Comparison of ENCODE assay signal across 22 cellular contexts in the genomic region with DNA sequence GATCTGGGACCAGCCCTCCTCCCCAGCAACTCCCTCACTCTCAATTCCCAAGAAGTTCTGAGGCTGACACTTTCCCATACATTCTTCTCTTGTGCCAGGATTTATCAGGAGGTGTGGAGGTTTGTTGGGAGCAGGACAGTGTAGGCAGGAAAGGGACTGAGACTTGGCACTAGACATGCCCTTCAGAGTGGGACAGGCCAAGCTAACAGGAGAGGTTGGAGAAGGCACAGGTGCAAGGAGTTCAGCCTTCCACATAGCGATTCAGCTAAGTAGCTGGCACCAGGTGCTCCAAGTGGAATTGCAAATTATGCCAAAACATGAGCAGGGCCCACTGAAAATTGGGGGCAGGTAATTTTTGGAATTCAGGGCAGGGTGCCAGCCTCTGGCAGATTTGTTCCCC.
"Had no signal": no experiment of that assay in that cellular context is flagged by ENCODE, and none has a peak within 500 bp of the region (broad histone marks: within the 10 kb centered on the region; RNA-seq: fewer than 3 reads in every experiment).

No MANE protein-coding gene starts in this region.

- H3K27me3 Mint-ChIP-seq: activated naive CD8-positive, alpha-beta T cell treated with anti-CD3 and anti-CD28 coated beads, Interleukin-2, amount 10 ng/mL, durations not matched to agents 7 days and 5 days; effector memory CD8-positive, alpha-beta T cell; stimulated activated memory B cell treated with anti-CD40 and anti-IgM and Interleukin-4, amounts not matched to agents 10 μg/mL and 1 μg/mL and 100 μg/mL, for 72 hours had no signal

- H3K4me3 ChIP-seq: ascending aorta, heart right ventricle, left lung, lower lobe of right lung, ovary, tibial nerve had no signal

- H3K27ac Mint-ChIP-seq: progenitor cell of endocrine pancreas; stimulated activated memory B cell treated with anti-CD40 and anti-IgM and Interleukin-4, amounts not matched to agents 10 μg/mL and 1 μg/mL and 100 μg/mL, for 72 hours had no signal

- DNase-seq: activated CD4-positive, alpha-beta T cell treated with anti-CD3 and anti-CD28 coated beads for 48 hours; activated effector memory CD4-positive, alpha-beta T cell treated with Interleukin-2 at 50 U/mL for 16 hours; activated naive CD4-positive, alpha-beta T cell treated with Interleukin-2 at 50 U/mL for 16 hours; activated naive CD8-positive, alpha-beta T cell treated with anti-CD3 and anti-CD28 coated beads, Interleukin-2, amount 10 ng/mL, durations not matched to agents 7 days and 5 days; activated T-cell treated with anti-CD3 and anti-CD28 coated beads for 4 hours; activated T-cell treated with anti-CD3 and anti-CD28 coated beads, Interleukin-2, amount 50 U/mL, for 72 hours; brain microvascular endothelial cell; cortex of kidney; effector memory CD8-positive, alpha-beta T cell; heart right ventricle; left lung; lower lobe of right lung; ovary; retina; small intestine; stimulated activated CD4-positive, alpha-beta T cell treated with anti-CD3 and anti-CD28 coated beads, Interleukin-4, amount 100 ng/mL, for 24 hours had no signal

- H3K4me1 ChIP-seq: ascending aorta, tibial nerve had no signal

- H3K27me3 ChIP-seq: ascending aorta, brain microvascular endothelial cell, heart right ventricle, left lung, ovary, tibial nerve had no signal

- H3K4me3 Mint-ChIP-seq: activated naive CD8-positive, alpha-beta T cell treated with anti-CD3 and anti-CD28 coated beads, Interleukin-2, amount 10 ng/mL, durations not matched to agents 7 days and 5 days; stimulated activated memory B cell treated with anti-CD40 and anti-IgM and Interleukin-4, amounts not matched to agents 10 μg/mL and 1 μg/mL and 100 μg/mL, for 72 hours had no signal

- H3K9me3 ChIP-seq: ascending aorta, left lung, lower lobe of right lung, ovary had no signal

- H3K36me3 Mint-ChIP-seq: stimulated activated memory B cell treated with anti-CD40 and anti-IgM and Interleukin-4, amounts not matched to agents 10 μg/mL and 1 μg/mL and 100 μg/mL, for 72 hours had no signal

- ATAC-seq: effector memory CD8-positive, alpha-beta T cell; heart right ventricle; left lung; lower lobe of right lung; sciatic nerve; stimulated activated memory B cell treated with anti-CD40 and anti-IgM and Interleukin-4, amounts not matched to agents 10 μg/mL and 1 μg/mL and 100 μg/mL, for 72 hours had no signal

- H3K36me3 ChIP-seq: ascending aorta, brain microvascular endothelial cell, heart right ventricle, left lung, lower lobe of right lung, ovary, tibial nerve had no signal

- H3K27ac ChIP-seq: ascending aorta, brain microvascular endothelial cell, heart right ventricle, left lung, lower lobe of right lung, ovary, tibial nerve, VCaP had no signal
